ENCODE assay signal across 20 cellular contexts in genomic region chr4:19230906-19231305, GRCh38.
DNase-seq lines count a peak whose midpoint lies in the region; ATAC-seq, FAIRE-seq and TF ChIP-seq lines count a peak whose summit lies in the region.
"Had no signal": no experiment of that assay in that cellular context is flagged by ENCODE, and none has a peak within 500 bp of the region (broad histone marks: within the 10 kb centered on the region; RNA-seq: fewer than 3 reads in every experiment).

No MANE protein-coding gene starts in this region.

- intact Hi-C loops in activated CD4-positive, alpha-beta memory T cell treated with anti-CD3 and anti-CD28 coated beads for 36 hours (cut with micrococcal nuclease), result no loop called here

- DNase-seq in MM.1S (no peak), keratinocyte (ENCODE audit: low read depth, low spot score) (no peak), right atrium auricular region (ENCODE audit: low spot score) (no peak)
- no peak for DNase-seq in activated CD4-positive, alpha-beta memory T cell treated with anti-CD3 and anti-CD28 coated beads for 36 hours
- DNase-seq: 8988T; CD4-positive, alpha-beta memory T cell; DMS153; DMS79; GDM1; GOT3; H7; KBM-7 had no signal

- H3K4me2 ChIP-seq in MM.1S (ENCODE audit: low read depth, low read length) (no peak overlapping the region), keratinocyte (ENCODE audit: control insufficient read depth, extremely low read depth, insufficient read depth, low read depth, low read length) (no peak overlapping the region)
- H3K4me2 ChIP-seq: BLaER1 had no signal

- no peaks in the 10 kb centered on the region for H4K20me1 ChIP-seq in MM.1S (ENCODE audit: insufficient read depth, low read length)
- no peaks in the 10 kb centered on the region for H4K20me1 ChIP-seq in keratinocyte (ENCODE audit: control insufficient read depth, extremely low read depth, insufficient read depth, low read length)
- H4K20me1 ChIP-seq: BLaER1 had no signal

- no peaks in the 10 kb centered on the region for H3K27me3 Mint-ChIP-seq in activated CD4-positive, alpha-beta memory T cell treated with anti-CD3 and anti-CD28 coated beads for 36 hours
- H3K27me3 Mint-ChIP-seq: CD4-positive, alpha-beta memory T cell; IgD-negative memory B cell had no signal

- H3K4me1 Mint-ChIP-seq in activated CD4-positive, alpha-beta memory T cell treated with anti-CD3 and anti-CD28 coated beads for 36 hours (ENCODE audit: low read depth), result no peaks in the 10 kb centered on the region
- H3K4me1 Mint-ChIP-seq: CD14-positive monocyte; CD4-positive, alpha-beta memory T cell; IgD-negative memory B cell had no signal

- dilution Hi-C loops in keratinocyte (cut with MboI; ENCODE audit: extremely low pct_ligation_motif_present, low sequenced_read_pairs), result no loop called here

- H3K36me3 ChIP-seq in MM.1S (replicated peaks; ENCODE audit: insufficient read depth, low read length) (no peaks in the 10 kb centered on the region), keratinocyte (ENCODE audit: control insufficient read depth in 2 of 2, extremely low read depth in 1 of 2, insufficient read depth in 2 of 2, low read length in 2 of 2) (no peaks in the 10 kb centered on the region), right atrium auricular region (no peaks in the 10 kb centered on the region)
- H3K36me3 ChIP-seq: BLaER1 had no signal

- no peaks in the 10 kb centered on the region for H3K9me3 Mint-ChIP-seq in activated CD4-positive, alpha-beta memory T cell treated with anti-CD3 and anti-CD28 coated beads for 36 hours
- H3K9me3 Mint-ChIP-seq: IgD-negative memory B cell had no signal

- TF ChIP-seq CTCF in MM.1S (IDR thresholded peaks at IDR 0.05; ENCODE audit: low read length), result no peak
- TF ChIP-seq CTCF in keratinocyte (optimal IDR thresholded peaks at IDR 0.05 in 1 of 3, IDR thresholded peaks at IDR 0.05 in 1 of 3, conservative IDR thresholded peaks at IDR 0.05 in 1 of 3; ENCODE audit: extremely low read depth in 1 of 3, insufficient read depth in 2 of 3, low read length in 3 of 3), result no peak
- no peak for TF ChIP-seq CTCF in right atrium auricular region (IDR thresholded peaks at IDR 0.05)

- H3K4me1 ChIP-seq in MM.1S (ENCODE audit: low read length) (no peaks in the 10 kb centered on the region), keratinocyte (ENCODE audit: control insufficient read depth, extremely low read depth, insufficient read depth, low read length) (no peaks in the 10 kb centered on the region), right atrium auricular region (no peaks in the 10 kb centered on the region)
- H3K4me1 ChIP-seq: BLaER1 had no signal

- ATAC-seq in GM18858 (IDR thresholded peaks at IDR 0.05; ENCODE audit: unreplicated experiment) (peak; percentile 40), HG03135 (IDR thresholded peaks at IDR 0.05; ENCODE audit: unreplicated experiment) (no peak), HG02610 (IDR thresholded peaks at IDR 0.05; ENCODE audit: unreplicated experiment) (no peak)
- ATAC-seq: HCT116, HepG2 had no signal

- POLR2A ChIA-PET in activated CD4-positive, alpha-beta memory T cell treated with anti-CD3 and anti-CD28 coated beads for 36 hours (lab: Charles Lee), result no interaction called here

- no peaks in the 10 kb centered on the region for H3K9me1 ChIP-seq in keratinocyte (ENCODE audit: control insufficient read depth, extremely low read depth, insufficient read depth, low read length)

- no peak overlapping the region for H3K4me3 Mint-ChIP-seq in activated CD4-positive, alpha-beta memory T cell treated with anti-CD3 and anti-CD28 coated beads for 36 hours
- H3K4me3 Mint-ChIP-seq: CD14-positive monocyte; CD4-positive, alpha-beta memory T cell; IgD-negative memory B cell had no signal

- no peak overlapping the region for H3K27ac ChIP-seq in MM.1S (ENCODE audit: low read length)
- no peak overlapping the region for H3K27ac ChIP-seq in keratinocyte (ENCODE audit: control insufficient read depth, insufficient read depth, low read length)
- no peak overlapping the region for H3K27ac ChIP-seq in right atrium auricular region
- H3K27ac ChIP-seq: BLaER1 had no signal

- no peaks in the 10 kb centered on the region for H3K27me3 ChIP-seq in MM.1S (replicated peaks; ENCODE audit: insufficient read depth, low read length)
- no peaks in the 10 kb centered on the region for H3K27me3 ChIP-seq in keratinocyte (ENCODE audit: control insufficient read depth, extremely low read depth, insufficient read depth, low read length)
- no peaks in the 10 kb centered on the region for H3K27me3 ChIP-seq in right atrium auricular region
- H3K27me3 ChIP-seq: BLaER1 had no signal

- no peaks in the 10 kb centered on the region for H3F3A ChIP-seq in MM.1S (ENCODE audit: insufficient read depth, low read length)

- H3K36me3 Mint-ChIP-seq in activated CD4-positive, alpha-beta memory T cell treated with anti-CD3 and anti-CD28 coated beads for 36 hours, result no peaks in the 10 kb centered on the region
- H3K36me3 Mint-ChIP-seq: CD14-positive monocyte; CD4-positive, alpha-beta memory T cell; IgD-negative memory B cell had no signal

- no peak for FAIRE-seq in keratinocyte (lab: Jason Lieb, UNC)
- FAIRE-seq: HepG2 had no signal

- no peak overlapping the region for H3K27ac Mint-ChIP-seq in activated CD4-positive, alpha-beta memory T cell treated with anti-CD3 and anti-CD28 coated beads for 36 hours
- H3K27ac Mint-ChIP-seq: CD14-positive monocyte; CD4-positive, alpha-beta memory T cell; IgD-negative memory B cell had no signal

- CTCF ChIA-PET in activated CD4-positive, alpha-beta memory T cell treated with anti-CD3 and anti-CD28 coated beads for 36 hours (lab: Charles Lee), result no interaction called here

- H3K9me3 ChIP-seq in MM.1S (replicated peaks; ENCODE audit: insufficient read depth, low read length) (no peaks in the 10 kb centered on the region), keratinocyte (ENCODE audit: control insufficient read depth, low read depth, low read length) (no peaks in the 10 kb centered on the region), right atrium auricular region (no peaks in the 10 kb centered on the region)
- H3K9me3 ChIP-seq: BLaER1 had no signal

- H2AFZ ChIP-seq in MM.1S (ENCODE audit: low read length) (0 out of 2 replicates have a peak overlapping the region, but pooled peaks have one; percentile 3), keratinocyte (ENCODE audit: control insufficient read depth, low read length) (peak overlapping the region; percentile 3)

- H3K9ac ChIP-seq in MM.1S (ENCODE audit: low read length) (no peak overlapping the region), keratinocyte (ENCODE audit: control insufficient read depth, extremely low read depth, insufficient read depth, low read length) (no peak overlapping the region)
- H3K9ac ChIP-seq: BLaER1 had no signal

- H3K79me2 ChIP-seq in MM.1S (ENCODE audit: low read length) (no peaks in the 10 kb centered on the region), keratinocyte (ENCODE audit: control insufficient read depth, insufficient read depth, low read length) (no peaks in the 10 kb centered on the region)

- H3K9me2 ChIP-seq in MM.1S (replicated peaks; ENCODE audit: insufficient read depth, low read length), result no peaks in the 10 kb centered on the region

- no peak overlapping the region for H3K4me3 ChIP-seq in MM.1S (ENCODE audit: low read length)
- H3K4me3 ChIP-seq in keratinocyte (ENCODE audit: control insufficient read depth in 2 of 3, extremely low read depth in 1 of 3, insufficient read depth in 2 of 3, low read depth in 1 of 3, low read length in 3 of 3), result no peak overlapping the region
- no peak overlapping the region for H3K4me3 ChIP-seq in right atrium auricular region
- H3K4me3 ChIP-seq: BLaER1 had no signal
